Comparison of ENCODE assay signal across 1 cellular context in genomic region chr7:128672927-128673517, GRCh38.
A peak's percentile ranks its signal among the peaks of the same experiment; 100 is the strongest.
TF ChIP-seq lines count a peak whose summit lies in the region.

No MANE protein-coding gene starts in this region.

TF ChIP-seq in K562, 482 proteins besides CTCF, POLR2A, EP300 and RAD21 (continued from another document and continues in another):
- no peak for TF ChIP-seq ZNF263 (CRISPR knock-in tag; IDR thresholded peaks at IDR 0.05; ENCODE audit: borderline replicate concordance)
- no peak for TF ChIP-seq ZNF121 (CRISPR knock-in tag; conservative IDR thresholded peaks at IDR 0.05)
- no peak for TF ChIP-seq ATF3 (IDR thresholded peaks at IDR 0.05)
- TF ChIP-seq ATF3 (CRISPR knock-in tag; conservative IDR thresholded peaks at IDR 0.05), result no peak
- TF ChIP-seq ZNF511 (CRISPR knock-in tag; IDR thresholded peaks at IDR 0.05), result no peak
- TF ChIP-seq ZNF280A (IDR thresholded peaks at IDR 0.05; ENCODE audit: low read depth, partially characterized antibody), result no peak
- TF ChIP-seq MIER1 (IDR thresholded peaks at IDR 0.05; ENCODE audit: low read depth), result no peak
- no peak for TF ChIP-seq THAP12 (CRISPR knock-in tag; IDR thresholded peaks at IDR 0.05)
- TF ChIP-seq HCFC1 (IDR thresholded peaks at IDR 0.05; ENCODE audit: low read depth, low read length), result no peak
- peak; percentile 34; the same call in 1 of the 2 replicates for TF ChIP-seq SMC3 (conservative IDR thresholded peaks at IDR 0.05; ENCODE audit: insufficient read depth, low read depth, low read length)
- TF ChIP-seq E2F5 (CRISPR knock-in tag; IDR thresholded peaks at IDR 0.05), result no peak
- no peak for TF ChIP-seq ZBTB40 (IDR thresholded peaks at IDR 0.05)
- no peak for TF ChIP-seq ZBTB40 (CRISPR knock-in tag; IDR thresholded peaks at IDR 0.05)
- TF ChIP-seq ELF4 (CRISPR knock-in tag; IDR thresholded peaks at IDR 0.05), result no peak
- TF ChIP-seq NR3C1 (CRISPR knock-in tag; IDR thresholded peaks at IDR 0.05), result no peak
- TF ChIP-seq ZNF518B (CRISPR knock-in tag; IDR thresholded peaks at IDR 0.05), result no peak
- TF ChIP-seq TSHZ1 (CRISPR knock-in tag; IDR thresholded peaks at IDR 0.05), result no peak
- TF ChIP-seq MYBL2 (IDR thresholded peaks at IDR 0.05; ENCODE audit: low read depth), result no peak
- no peak for TF ChIP-seq MYBL2 (CRISPR knock-in tag; IDR thresholded peaks at IDR 0.05; ENCODE audit: borderline replicate concordance)
- TF ChIP-seq ZNF740 (CRISPR knock-in tag; IDR thresholded peaks at IDR 0.05), result no peak
- no peak for TF ChIP-seq ZNF740 (tag; IDR thresholded peaks at IDR 0.05)
- no peak for TF ChIP-seq ARID3A (IDR thresholded peaks at IDR 0.05; ENCODE audit: borderline replicate concordance, low read depth, low read length)
- no peak for TF ChIP-seq KDM1A (IDR thresholded peaks at IDR 0.05)
- no peak for TF ChIP-seq ZNF184 (CRISPR knock-in tag; IDR thresholded peaks at IDR 0.05)
- TF ChIP-seq HDAC1 (IDR thresholded peaks at IDR 0.05), result no peak
